In the genomic region with DNA sequence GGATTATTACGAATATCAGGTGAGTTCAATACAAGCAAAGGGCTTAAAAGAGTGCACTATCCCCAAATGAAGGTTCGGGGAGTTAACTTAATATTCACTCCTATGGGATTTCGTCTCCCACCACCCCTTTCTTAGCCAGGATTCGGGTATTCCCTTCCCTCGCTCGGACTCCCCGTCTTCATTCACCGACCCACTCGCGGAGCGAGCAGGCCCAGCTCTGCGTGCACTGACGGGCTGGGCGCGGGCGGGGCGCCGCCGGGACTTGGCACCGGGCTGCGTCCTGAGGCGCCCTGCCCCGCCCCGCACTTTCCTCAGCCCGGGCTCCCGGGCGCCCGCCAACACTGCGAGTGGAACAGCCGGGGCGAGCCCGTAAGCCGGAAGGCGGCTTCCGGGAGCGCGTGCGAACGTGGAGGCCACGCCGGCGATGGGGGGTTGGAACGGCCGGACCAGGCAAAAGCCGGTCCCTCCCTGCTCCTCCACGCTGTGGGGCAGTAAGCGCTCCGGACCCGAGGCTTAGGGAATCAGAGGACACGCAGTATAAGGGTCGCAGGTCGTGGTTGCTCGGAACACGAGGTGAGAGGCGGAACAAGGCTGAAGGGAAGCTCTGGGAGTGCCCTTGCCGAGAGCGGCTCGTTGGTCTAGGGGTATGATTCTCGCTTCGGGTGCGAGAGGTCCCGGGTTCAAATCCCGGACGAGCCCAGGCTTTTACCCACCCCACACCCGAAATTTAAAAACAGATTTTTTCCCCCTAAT, we compare ENCODE assay signal across 1 cellular context.
TF ChIP-seq lines count a peak whose summit lies in the region.

No MANE protein-coding gene starts in this region.

TF ChIP-seq in HepG2, 621 proteins besides CTCF, POLR2A, EP300 and RAD21 (continued from another document and continues in another):
- TF ChIP-seq, protein P1, sequence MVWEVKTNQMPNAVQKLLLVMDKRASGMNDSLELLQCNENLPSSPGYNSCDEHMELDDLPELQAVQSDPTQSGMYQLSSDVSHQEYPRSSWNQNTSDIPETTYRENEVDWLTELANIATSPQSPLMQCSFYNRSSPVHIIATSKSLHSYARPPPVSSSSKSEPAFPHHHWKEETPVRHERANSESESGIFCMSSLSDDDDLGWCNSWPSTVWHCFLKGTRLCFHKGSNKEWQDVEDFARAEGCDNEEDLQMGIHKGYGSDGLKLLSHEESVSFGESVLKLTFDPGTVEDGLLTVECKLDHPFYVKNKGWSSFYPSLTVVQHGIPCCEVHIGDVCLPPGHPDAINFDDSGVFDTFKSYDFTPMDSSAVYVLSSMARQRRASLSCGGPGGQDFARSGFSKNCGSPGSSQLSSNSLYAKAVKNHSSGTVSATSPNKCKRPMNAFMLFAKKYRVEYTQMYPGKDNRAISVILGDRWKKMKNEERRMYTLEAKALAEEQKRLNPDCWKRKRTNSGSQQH (CRISPR knock-in tag; IDR thresholded peaks at IDR 0.05; ENCODE audit: low read depth) = no peak
- TF ChIP-seq ZNF33A (CRISPR knock-in tag; IDR thresholded peaks at IDR 0.05; ENCODE audit: borderline replicate concordance) (no peak; the same call in 1 of the 2 replicates), IRF2 (CRISPR knock-in tag; IDR thresholded peaks at IDR 0.05) (peak; percentile 43; the same call in 1 of the 2 replicates), POGZ (CRISPR knock-in tag; IDR thresholded peaks at IDR 0.05) (peak; percentile 37; the same call in 1 of the 2 replicates), SMAD1 (CRISPR knock-in tag; IDR thresholded peaks at IDR 0.05; ENCODE audit: borderline replicate concordance, low read depth) (no peak), ZNF20 (CRISPR knock-in tag; IDR thresholded peaks at IDR 0.05) (no peak), HDAC2 (CRISPR knock-in tag; IDR thresholded peaks at IDR 0.05) (peak; percentile 28; the same call in 1 of the 2 replicates), NCOR1 (IDR thresholded peaks at IDR 0.05; ENCODE audit: borderline replicate concordance, low read length) (peak; percentile 53; the same call in 1 of the 2 replicates), CREB1 (IDR thresholded peaks at IDR 0.05) (no peak), CREB1 (CRISPR knock-in tag; IDR thresholded peaks at IDR 0.05) (no peak), DR1 (CRISPR knock-in tag; IDR thresholded peaks at IDR 0.05) (no peak; the same call in 1 of the 2 replicates), ZBTB3 (CRISPR knock-in tag; IDR thresholded peaks at IDR 0.05; ENCODE audit: borderline replicate concordance, low read depth) (peak; percentile 60; the same call in 1 of the 2 replicates), ZBTB8A (CRISPR knock-in tag; IDR thresholded peaks at IDR 0.05; ENCODE audit: borderline replicate concordance, low read depth) (peak; percentile 94; the same call in 1 of the 2 replicates), GTF3A (CRISPR knock-in tag; conservative IDR thresholded peaks at IDR 0.05) (0 out of 2 replicates have a peak, but pooled peaks have one; percentile 55), ZNF781 (CRISPR knock-in tag; IDR thresholded peaks at IDR 0.05; ENCODE audit: borderline replicate concordance, not compliant biosample characterization) (no peak), TAF15 (IDR thresholded peaks at IDR 0.05; ENCODE audit: low read depth, low read length, poor library complexity, severe bottlenecking) (peak; percentile 64), SRSF9 (IDR thresholded peaks at IDR 0.05; ENCODE audit: borderline replicate concordance, insufficient read depth, low read depth, low read length, poor library complexity, severe bottlenecking) (no peak), MEIS2 (CRISPR knock-in tag; IDR thresholded peaks at IDR 0.05) (peak; percentile 56; the same call in 1 of the 2 replicates), HDAC1 (CRISPR knock-in tag; IDR thresholded peaks at IDR 0.05) (peak; percentile 67; the same call in 1 of the 2 replicates), ELF3 (CRISPR knock-in tag; IDR thresholded peaks at IDR 0.05) (peak; percentile 81)
- TF ChIP-seq, protein P2, sequence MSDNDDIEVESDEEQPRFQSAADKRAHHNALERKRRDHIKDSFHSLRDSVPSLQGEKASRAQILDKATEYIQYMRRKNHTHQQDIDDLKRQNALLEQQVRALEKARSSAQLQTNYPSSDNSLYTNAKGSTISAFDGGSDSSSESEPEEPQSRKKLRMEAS (IDR thresholded peaks at IDR 0.05) = peak; percentile 88
- TF ChIP-seq, protein P3, sequence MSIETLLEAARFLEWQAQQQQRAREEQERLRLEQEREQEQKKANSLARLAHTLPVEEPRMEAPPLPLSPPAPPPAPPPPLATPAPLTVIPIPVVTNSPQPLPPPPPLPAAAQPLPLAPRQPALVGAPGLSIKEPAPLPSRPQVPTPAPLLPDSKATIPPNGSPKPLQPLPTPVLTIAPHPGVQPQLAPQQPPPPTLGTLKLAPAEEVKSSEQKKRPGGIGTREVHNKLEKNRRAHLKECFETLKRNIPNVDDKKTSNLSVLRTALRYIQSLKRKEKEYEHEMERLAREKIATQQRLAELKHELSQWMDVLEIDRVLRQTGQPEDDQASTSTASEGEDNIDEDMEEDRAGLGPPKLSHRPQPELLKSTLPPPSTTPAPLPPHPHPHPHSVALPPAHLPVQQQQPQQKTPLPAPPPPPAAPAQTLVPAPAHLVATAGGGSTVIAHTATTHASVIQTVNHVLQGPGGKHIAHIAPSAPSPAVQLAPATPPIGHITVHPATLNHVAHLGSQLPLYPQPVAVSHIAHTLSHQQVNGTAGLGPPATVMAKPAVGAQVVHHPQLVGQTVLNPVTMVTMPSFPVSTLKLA (IDR thresholded peaks at IDR 0.05) = 0 out of 2 replicates have a peak, but pooled peaks have one; percentile 28
- TF ChIP-seq, protein P4, sequence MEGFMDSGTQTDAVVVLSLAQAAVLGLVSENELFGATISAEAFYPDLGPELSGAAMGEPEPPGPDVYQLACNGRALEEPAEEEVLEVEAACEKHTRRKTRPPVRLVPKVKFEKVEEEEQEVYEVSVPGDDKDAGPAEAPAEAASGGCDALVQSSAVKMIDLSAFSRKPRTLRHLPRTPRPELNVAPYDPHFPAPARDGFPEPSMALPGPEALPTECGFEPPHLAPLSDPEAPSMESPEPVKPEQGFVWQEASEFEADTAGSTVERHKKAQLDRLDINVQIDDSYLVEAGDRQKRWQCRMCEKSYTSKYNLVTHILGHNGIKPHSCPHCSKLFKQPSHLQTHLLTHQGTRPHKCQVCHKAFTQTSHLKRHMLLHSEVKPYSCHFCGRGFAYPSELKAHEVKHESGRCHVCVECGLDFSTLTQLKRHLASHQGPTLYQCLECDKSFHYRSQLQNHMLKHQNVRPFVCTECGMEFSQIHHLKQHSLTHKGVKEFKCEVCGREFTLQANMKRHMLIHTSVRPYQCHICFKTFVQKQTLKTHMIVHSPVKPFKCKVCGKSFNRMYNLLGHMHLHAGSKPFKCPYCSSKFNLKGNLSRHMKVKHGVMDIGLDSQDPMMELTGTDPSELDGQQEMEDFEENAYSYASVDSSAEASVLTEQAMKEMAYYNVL (CRISPR knock-in tag; IDR thresholded peaks at IDR 0.05; ENCODE audit: borderline replicate concordance) = peak; percentile 66; the same call in 1 of the 2 replicates
- TF ChIP-seq, protein P5, sequence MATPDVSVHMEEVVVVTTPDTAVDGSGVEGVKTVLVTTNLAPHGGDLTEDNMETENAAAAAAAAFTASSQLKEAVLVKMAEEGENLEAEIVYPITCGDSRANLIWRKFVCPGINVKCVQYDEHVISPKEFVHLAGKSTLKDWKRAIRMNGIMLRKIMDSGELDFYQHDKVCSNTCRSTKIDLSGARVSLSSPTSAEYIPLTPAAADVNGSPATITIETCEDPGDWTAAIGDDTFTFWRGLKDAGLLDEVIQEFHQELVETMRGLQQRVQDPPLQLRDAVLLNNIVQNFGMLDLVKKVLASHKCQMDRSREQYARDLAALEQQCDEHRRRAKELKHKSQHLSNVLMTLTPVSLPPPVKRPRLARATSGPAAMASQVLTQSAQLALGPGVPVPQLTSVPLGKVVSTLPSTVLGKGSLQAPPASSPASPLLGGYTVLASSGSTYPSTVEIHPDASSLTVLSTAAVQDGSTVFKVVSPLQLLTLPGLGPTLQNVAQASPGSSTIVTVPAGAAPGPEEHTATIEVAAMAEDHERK (CRISPR knock-in tag; IDR thresholded peaks at IDR 0.05; ENCODE audit: low read depth) = peak; percentile 53; the same call in 1 of the 2 replicates
- TF ChIP-seq, protein P6, sequence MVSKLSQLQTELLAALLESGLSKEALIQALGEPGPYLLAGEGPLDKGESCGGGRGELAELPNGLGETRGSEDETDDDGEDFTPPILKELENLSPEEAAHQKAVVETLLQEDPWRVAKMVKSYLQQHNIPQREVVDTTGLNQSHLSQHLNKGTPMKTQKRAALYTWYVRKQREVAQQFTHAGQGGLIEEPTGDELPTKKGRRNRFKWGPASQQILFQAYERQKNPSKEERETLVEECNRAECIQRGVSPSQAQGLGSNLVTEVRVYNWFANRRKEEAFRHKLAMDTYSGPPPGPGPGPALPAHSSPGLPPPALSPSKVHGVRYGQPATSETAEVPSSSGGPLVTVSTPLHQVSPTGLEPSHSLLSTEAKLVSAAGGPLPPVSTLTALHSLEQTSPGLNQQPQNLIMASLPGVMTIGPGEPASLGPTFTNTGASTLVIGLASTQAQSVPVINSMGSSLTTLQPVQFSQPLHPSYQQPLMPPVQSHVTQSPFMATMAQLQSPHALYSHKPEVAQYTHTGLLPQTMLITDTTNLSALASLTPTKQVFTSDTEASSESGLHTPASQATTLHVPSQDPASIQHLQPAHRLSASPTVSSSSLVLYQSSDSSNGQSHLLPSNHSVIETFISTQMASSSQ (IDR thresholded peaks at IDR 0.05; ENCODE audit: low read depth) = 0 out of 2 replicates have a peak, but pooled peaks have one; percentile 22
- TF ChIP-seq, protein P6 (CRISPR knock-in tag; IDR thresholded peaks at IDR 0.05; ENCODE audit: borderline replicate concordance) = peak; percentile 57; the same call in 1 of the 2 replicates
- TF ChIP-seq, protein P7, sequence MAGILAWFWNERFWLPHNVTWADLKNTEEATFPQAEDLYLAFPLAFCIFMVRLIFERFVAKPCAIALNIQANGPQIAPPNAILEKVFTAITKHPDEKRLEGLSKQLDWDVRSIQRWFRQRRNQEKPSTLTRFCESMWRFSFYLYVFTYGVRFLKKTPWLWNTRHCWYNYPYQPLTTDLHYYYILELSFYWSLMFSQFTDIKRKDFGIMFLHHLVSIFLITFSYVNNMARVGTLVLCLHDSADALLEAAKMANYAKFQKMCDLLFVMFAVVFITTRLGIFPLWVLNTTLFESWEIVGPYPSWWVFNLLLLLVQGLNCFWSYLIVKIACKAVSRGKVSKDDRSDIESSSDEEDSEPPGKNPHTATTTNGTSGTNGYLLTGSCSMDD (CRISPR knock-in tag; IDR thresholded peaks at IDR 0.05) = no peak; the same call in 1 of the 2 replicates
- TF ChIP-seq, protein P8, sequence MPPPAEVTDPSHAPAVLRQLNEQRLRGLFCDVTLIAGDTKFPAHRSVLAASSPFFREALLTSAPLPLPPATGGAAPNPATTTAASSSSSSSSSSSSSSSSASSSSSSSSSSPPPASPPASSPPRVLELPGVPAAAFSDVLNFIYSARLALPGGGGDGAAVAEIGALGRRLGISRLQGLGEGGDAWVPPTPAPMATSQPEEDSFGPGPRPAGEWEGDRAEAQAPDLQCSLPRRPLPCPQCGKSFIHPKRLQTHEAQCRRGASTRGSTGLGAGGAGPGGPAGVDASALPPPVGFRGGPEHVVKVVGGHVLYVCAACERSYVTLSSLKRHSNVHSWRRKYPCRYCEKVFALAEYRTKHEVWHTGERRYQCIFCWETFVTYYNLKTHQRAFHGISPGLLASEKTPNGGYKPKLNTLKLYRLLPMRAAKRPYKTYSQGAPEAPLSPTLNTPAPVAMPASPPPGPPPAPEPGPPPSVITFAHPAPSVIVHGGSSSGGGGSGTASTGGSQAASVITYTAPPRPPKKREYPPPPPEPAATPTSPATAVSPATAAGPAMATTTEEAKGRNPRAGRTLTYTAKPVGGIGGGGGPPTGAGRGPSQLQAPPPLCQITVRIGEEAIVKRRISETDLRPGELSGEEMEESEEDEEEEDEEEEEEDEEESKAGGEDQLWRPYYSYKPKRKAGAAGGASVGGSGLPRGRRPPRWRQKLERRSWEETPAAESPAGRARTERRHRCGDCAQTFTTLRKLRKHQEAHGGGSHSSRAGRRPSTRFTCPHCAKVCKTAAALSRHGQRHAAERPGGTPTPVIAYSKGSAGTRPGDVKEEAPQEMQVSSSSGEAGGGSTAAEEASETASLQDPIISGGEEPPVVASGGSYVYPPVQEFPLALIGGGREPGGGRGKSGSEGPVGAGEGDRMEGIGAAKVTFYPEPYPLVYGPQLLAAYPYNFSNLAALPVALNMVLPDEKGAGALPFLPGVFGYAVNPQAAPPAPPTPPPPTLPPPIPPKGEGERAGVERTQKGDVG (CRISPR knock-in tag; IDR thresholded peaks at IDR 0.05; ENCODE audit: borderline replicate concordance) = no peak
